In the genomic region with DNA sequence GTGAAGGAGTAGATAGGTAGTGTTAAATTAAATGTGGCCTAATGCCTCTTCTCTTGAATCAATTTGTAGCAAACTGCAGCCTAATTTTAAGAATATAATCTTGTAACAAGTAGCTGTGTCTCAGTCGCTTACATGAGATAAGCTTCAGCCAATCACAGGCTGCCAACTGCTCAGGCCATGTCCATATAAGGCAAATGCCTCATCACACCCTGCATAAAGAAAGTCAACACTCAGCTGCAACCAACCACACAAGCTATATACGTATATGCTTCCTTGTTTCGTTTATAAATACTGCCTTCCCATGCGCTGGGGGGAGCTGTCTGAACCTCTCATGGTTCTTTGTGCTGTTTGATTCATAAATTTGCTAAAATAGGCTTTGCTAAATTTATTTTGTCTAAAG, we compare ENCODE assay signal across 9 cellular contexts.
DNase-seq lines count a peak whose midpoint lies in the region; ATAC-seq and TF ChIP-seq lines count a peak whose summit lies in the region.
"Had no signal": no experiment of that assay in that cellular context is flagged by ENCODE, and none has a peak within 500 bp of the region (broad histone marks: within the 10 kb centered on the region; RNA-seq: fewer than 3 reads in every experiment).

No MANE protein-coding gene starts in this region.

- H3K9me3 ChIP-seq in SU-DHL-6 (ENCODE audit: insufficient read depth, low read length) = no peaks in the 10 kb centered on the region

- H3K27me3 ChIP-seq in SU-DHL-6 (ENCODE audit: low read length) = no peaks in the 10 kb centered on the region; the same call in 1 of the 2 replicates

- H3K27ac ChIP-seq in SU-DHL-6 (ENCODE audit: low read depth, low read length) = peak overlapping the region; percentile 21; the same call in 1 of the 2 replicates

- H3K9ac ChIP-seq in SU-DHL-6 (ENCODE audit: low read length) = no peak overlapping the region

- peak overlapping the region; percentile 63 for H2AFZ ChIP-seq in SU-DHL-6 (ENCODE audit: low read depth, low read length, severe bottlenecking)

- H3K9me2 ChIP-seq in SU-DHL-6 (replicated peaks; ENCODE audit: insufficient read depth, low read length) = no peaks in the 10 kb centered on the region

- ATAC-seq in GM19438 (IDR thresholded peaks at IDR 0.05; ENCODE audit: low read depth, unreplicated experiment) (peak; percentile 88), HG03175 (IDR thresholded peaks at IDR 0.05; ENCODE audit: unreplicated experiment) (peak; percentile 88), HG03457 (IDR thresholded peaks at IDR 0.05; ENCODE audit: unreplicated experiment) (no peak)

- H4K20me1 ChIP-seq in SU-DHL-6 (ENCODE audit: low read depth, low read length) = no peaks in the 10 kb centered on the region

- H3F3A ChIP-seq in SU-DHL-6 (ENCODE audit: insufficient read depth) = 0 out of 2 replicates have a peak, but pooled peaks cover 2% of the 10 kb centered on the region

- H3K4me2 ChIP-seq in SU-DHL-6 (ENCODE audit: low read depth, low read length, poor library complexity, severe bottlenecking) = peak overlapping the region; percentile 43

- H3K4me3 ChIP-seq in SU-DHL-6 (ENCODE audit: insufficient read depth, low read length, poor library complexity, severe bottlenecking) = no peak overlapping the region

- H3K79me2 ChIP-seq in SU-DHL-6 (ENCODE audit: insufficient read depth, low read length) = no peaks in the 10 kb centered on the region

- no peaks in the 10 kb centered on the region for H3K36me3 ChIP-seq in SU-DHL-6 (ENCODE audit: low read length)

- DNase-seq in COLO829 (ENCODE audit: low spot score) (peak; percentile 22), AML-193 (lab: John Stamatoyannopoulos, UW) (no peak), DMS153 treated with DMSO at 0.1 percent for 48 hours (lab: John Stamatoyannopoulos, UW; ENCODE audit: unreplicated experiment) (no peak), ureter (ENCODE audit: low spot score) (no peak)
- DNase-seq: stimulated activated CD4-positive, alpha-beta T cell treated with anti-CD3 and anti-CD28 coated beads, Interleukin-2, amount 100 ng/mL, for 24 hours had no signal

- no peak for TF ChIP-seq CTCF in SU-DHL-6 (IDR thresholded peaks at IDR 0.05; ENCODE audit: insufficient read depth, low read length, poor library complexity, severe bottlenecking)
